1 cellular context compared by ENCODE assay signal in the genomic region with DNA sequence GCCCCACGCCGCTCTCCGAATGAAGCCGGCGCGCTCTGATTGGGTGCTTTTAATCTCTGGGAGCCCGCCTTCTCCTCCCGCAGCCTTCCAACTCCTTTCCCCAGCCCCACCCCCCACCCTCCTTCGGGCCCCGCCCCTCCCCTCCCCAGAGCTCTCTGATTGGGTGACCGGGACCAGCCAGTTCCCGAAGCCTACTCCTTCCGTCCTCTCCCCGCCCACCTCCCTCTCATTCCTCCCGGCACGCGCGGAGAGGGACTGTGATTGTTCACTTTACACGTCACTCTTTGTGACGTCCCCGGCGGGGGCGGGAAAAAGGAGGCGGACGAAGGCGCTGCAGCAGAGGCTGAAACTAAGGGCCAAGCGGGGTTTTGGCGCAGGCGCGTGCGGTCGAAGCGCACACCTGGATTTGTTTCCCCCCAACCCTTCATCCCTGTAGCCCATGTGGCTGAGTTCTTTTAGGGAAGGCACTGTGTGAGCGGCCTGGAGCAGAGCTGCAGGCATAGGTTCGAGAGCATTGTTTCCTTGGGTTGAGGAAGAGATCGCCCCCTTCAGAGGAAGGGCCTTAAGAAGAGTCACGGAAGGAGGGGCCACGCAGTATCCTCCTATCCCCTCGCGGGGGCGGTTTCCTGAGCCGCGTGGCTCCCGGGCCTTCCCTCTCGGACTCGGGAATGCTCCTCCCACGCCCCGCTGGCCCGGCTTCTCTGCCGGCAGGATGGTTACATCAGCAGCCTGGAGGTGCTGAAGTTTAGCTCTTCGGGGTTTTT.
TF ChIP-seq lines count a peak whose summit lies in the region.

MEX3C (minus strand) TSS at position 21 of the 764 bp plus-strand sequence. CDS start 361 bp downstream, outside the sequence.

TF ChIP-seq in K562, 482 proteins besides CTCF, POLR2A, EP300 and RAD21 (continued from another document and continues in another):
- TF ChIP-seq, protein P1, sequence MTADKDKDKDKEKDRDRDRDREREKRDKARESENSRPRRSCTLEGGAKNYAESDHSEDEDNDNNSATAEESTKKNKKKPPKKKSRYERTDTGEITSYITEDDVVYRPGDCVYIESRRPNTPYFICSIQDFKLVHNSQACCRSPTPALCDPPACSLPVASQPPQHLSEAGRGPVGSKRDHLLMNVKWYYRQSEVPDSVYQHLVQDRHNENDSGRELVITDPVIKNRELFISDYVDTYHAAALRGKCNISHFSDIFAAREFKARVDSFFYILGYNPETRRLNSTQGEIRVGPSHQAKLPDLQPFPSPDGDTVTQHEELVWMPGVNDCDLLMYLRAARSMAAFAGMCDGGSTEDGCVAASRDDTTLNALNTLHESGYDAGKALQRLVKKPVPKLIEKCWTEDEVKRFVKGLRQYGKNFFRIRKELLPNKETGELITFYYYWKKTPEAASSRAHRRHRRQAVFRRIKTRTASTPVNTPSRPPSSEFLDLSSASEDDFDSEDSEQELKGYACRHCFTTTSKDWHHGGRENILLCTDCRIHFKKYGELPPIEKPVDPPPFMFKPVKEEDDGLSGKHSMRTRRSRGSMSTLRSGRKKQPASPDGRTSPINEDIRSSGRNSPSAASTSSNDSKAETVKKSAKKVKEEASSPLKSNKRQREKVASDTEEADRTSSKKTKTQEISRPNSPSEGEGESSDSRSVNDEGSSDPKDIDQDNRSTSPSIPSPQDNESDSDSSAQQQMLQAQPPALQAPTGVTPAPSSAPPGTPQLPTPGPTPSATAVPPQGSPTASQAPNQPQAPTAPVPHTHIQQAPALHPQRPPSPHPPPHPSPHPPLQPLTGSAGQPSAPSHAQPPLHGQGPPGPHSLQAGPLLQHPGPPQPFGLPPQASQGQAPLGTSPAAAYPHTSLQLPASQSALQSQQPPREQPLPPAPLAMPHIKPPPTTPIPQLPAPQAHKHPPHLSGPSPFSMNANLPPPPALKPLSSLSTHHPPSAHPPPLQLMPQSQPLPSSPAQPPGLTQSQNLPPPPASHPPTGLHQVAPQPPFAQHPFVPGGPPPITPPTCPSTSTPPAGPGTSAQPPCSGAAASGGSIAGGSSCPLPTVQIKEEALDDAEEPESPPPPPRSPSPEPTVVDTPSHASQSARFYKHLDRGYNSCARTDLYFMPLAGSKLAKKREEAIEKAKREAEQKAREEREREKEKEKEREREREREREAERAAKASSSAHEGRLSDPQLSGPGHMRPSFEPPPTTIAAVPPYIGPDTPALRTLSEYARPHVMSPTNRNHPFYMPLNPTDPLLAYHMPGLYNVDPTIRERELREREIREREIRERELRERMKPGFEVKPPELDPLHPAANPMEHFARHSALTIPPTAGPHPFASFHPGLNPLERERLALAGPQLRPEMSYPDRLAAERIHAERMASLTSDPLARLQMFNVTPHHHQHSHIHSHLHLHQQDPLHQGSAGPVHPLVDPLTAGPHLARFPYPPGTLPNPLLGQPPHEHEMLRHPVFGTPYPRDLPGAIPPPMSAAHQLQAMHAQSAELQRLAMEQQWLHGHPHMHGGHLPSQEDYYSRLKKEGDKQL (CRISPR knock-in tag; IDR thresholded peaks at IDR 0.05; ENCODE audit: borderline replicate concordance): no peak
- TF ChIP-seq E2F3 (CRISPR knock-in tag; IDR thresholded peaks at IDR 0.05) (no peak), ESRRB (CRISPR knock-in tag; IDR thresholded peaks at IDR 0.05; ENCODE audit: borderline replicate concordance) (no peak), NKRF (IDR thresholded peaks at IDR 0.05; ENCODE audit: borderline replicate concordance) (peak; percentile 37; the same call in 1 of the 2 replicates), PHF20 (IDR thresholded peaks at IDR 0.05; ENCODE audit: partially characterized antibody) (no peak), ZNF12 (CRISPR knock-in tag; IDR thresholded peaks at IDR 0.05) (no peak), ZNF324 (CRISPR knock-in tag; IDR thresholded peaks at IDR 0.05) (no peak), ZNF76 (CRISPR knock-in tag; IDR thresholded peaks at IDR 0.05; ENCODE audit: borderline replicate concordance) (no peak), E2F8 (IDR thresholded peaks at IDR 0.05; ENCODE audit: low read depth, partially characterized antibody) (peak; percentile 40), ELF2 (CRISPR knock-in tag; IDR thresholded peaks at IDR 0.05) (no peak), HEY1 (CRISPR knock-in tag; IDR thresholded peaks at IDR 0.05; ENCODE audit: borderline replicate concordance) (no peak), ZNF133 (CRISPR knock-in tag; IDR thresholded peaks at IDR 0.05) (no peak), SMARCB1 (IDR thresholded peaks at IDR 0.05; ENCODE audit: insufficient read length, low read depth) (no peak), CAMTA2 (CRISPR knock-in tag; conservative IDR thresholded peaks at IDR 0.05) (no peak), NFXL1 (CRISPR knock-in tag; IDR thresholded peaks at IDR 0.05) (no peak), CHAMP1 (IDR thresholded peaks at IDR 0.05) (no peak), YBX1 (IDR thresholded peaks at IDR 0.05) (no peak), ATF1 (CRISPR knock-in tag; IDR thresholded peaks at IDR 0.05) (peak; percentile 70; the same call in 1 of the 2 replicates), ATF1 (tag; IDR thresholded peaks at IDR 0.05) (peak; percentile 97), PURB (CRISPR knock-in tag; IDR thresholded peaks at IDR 0.05; ENCODE audit: low read depth) (no peak), NR0B1 (IDR thresholded peaks at IDR 0.05; ENCODE audit: partially characterized antibody) (no peak), ZNF586 (CRISPR knock-in tag; conservative IDR thresholded peaks at IDR 0.05) (no peak), ZNF280A (IDR thresholded peaks at IDR 0.05; ENCODE audit: low read depth, partially characterized antibody) (no peak), FOXA1 (IDR thresholded peaks at IDR 0.05; ENCODE audit: borderline replicate concordance) (no peak), SMC3 (conservative IDR thresholded peaks at IDR 0.05; ENCODE audit: insufficient read depth, low read depth, low read length) (no peak), ZNF384 (IDR thresholded peaks at IDR 0.05; ENCODE audit: low read depth, low read length) (peak; percentile 74; the same call in 1 of the 2 replicates), MEF2D (tag; conservative IDR thresholded peaks at IDR 0.05; ENCODE audit: low read depth) (no peak), TEAD2 (tag; IDR thresholded peaks at IDR 0.05) (no peak), PHTF2 (CRISPR knock-in tag; IDR thresholded peaks at IDR 0.05) (no peak)
- TF ChIP-seq, protein P2, sequence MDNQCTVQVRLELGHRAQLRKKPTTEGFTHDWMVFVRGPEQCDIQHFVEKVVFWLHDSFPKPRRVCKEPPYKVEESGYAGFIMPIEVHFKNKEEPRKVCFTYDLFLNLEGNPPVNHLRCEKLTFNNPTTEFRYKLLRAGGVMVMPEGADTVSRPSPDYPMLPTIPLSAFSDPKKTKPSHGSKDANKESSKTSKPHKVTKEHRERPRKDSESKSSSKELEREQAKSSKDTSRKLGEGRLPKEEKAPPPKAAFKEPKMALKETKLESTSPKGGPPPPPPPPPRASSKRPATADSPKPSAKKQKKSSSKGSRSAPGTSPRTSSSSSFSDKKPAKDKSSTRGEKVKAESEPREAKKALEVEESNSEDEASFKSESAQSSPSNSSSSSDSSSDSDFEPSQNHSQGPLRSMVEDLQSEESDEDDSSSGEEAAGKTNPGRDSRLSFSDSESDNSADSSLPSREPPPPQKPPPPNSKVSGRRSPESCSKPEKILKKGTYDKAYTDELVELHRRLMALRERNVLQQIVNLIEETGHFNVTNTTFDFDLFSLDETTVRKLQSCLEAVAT (IDR thresholded peaks at IDR 0.05): no peak
- TF ChIP-seq, protein P3, sequence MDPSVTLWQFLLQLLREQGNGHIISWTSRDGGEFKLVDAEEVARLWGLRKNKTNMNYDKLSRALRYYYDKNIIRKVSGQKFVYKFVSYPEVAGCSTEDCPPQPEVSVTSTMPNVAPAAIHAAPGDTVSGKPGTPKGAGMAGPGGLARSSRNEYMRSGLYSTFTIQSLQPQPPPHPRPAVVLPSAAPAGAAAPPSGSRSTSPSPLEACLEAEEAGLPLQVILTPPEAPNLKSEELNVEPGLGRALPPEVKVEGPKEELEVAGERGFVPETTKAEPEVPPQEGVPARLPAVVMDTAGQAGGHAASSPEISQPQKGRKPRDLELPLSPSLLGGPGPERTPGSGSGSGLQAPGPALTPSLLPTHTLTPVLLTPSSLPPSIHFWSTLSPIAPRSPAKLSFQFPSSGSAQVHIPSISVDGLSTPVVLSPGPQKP (CRISPR knock-in tag; IDR thresholded peaks at IDR 0.05): no peak
